Comparison of ENCODE assay signal across 19 cellular contexts in the genomic region with DNA sequence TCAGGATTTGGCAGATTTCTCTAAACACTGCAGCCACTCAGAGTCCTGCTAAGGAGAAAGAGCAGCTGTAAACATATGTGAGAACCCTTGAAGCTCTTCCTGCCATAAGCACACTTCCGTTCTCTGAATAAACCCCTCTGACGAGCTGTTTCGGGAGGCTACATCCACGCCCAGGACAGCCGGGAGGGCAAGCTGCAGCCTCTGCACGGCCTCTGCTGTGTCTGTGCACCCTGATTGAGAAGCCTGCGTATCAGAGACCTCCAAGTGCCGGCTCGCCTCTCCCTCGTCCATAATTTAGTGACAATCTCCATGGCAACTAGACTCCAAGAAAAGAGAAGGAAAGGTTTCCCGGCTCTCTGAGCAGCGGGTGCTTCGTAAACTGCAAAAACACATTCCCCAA.
DNase-seq lines count a peak whose midpoint lies in the region; ATAC-seq and TF ChIP-seq lines count a peak whose summit lies in the region.
"Had no signal": no experiment of that assay in that cellular context is flagged by ENCODE, and none has a peak within 500 bp of the region (broad histone marks: within the 10 kb centered on the region; RNA-seq: fewer than 3 reads in every experiment).

No MANE protein-coding gene starts in this region.

- no peaks in the 10 kb centered on the region for H3K79me2 ChIP-seq in neural cell (replicated peaks; ENCODE audit: insufficient read depth, low read length)

- H3K9me3 ChIP-seq in neural cell (ENCODE audit: low read length), result no peaks in the 10 kb centered on the region
- H3K9me3 ChIP-seq: BE2C, body of pancreas had no signal

- H3K27me3 ChIP-seq in neural cell (ENCODE audit: insufficient read depth, low read depth, low read length), result no peaks in the 10 kb centered on the region
- H3K27me3 ChIP-seq: BE2C, body of pancreas had no signal

- no peak overlapping the region for H2AFZ ChIP-seq in neural cell (ENCODE audit: low read depth, low read length)

- peak overlapping the region; percentile 50 for H3K4me3 ChIP-seq in neural cell (ENCODE audit: low read length)
- H3K4me3 ChIP-seq: body of pancreas, GM12878 had no signal

- no peaks in the 10 kb centered on the region for H3K4me1 Mint-ChIP-seq in activated T-cell treated with anti-CD3 and anti-CD28 coated beads, Interleukin-2, amount 50 U/mL, for 4 hours (ENCODE audit: low read depth)
- peaks cover 0 to 2% of the 10 kb centered on the region in 2 donors for H3K4me1 Mint-ChIP-seq in immature natural killer cell
- H3K4me1 Mint-ChIP-seq: endodermal cell had no signal

- no peak for TF ChIP-seq CTCF in neural cell (IDR thresholded peaks at IDR 0.05; ENCODE audit: poor library complexity, severe bottlenecking)

- peak; percentile 81 for DNase-seq in NCI-H1092 treated with DMSO at 0.1 percent for 48 hours (lab: John Stamatoyannopoulos, UW)
- DNase-seq in SK-N-DZ (ENCODE audit: low spot score), result peak; percentile 64
- no peak for DNase-seq in NCI-H1105 (lab: John Stamatoyannopoulos, UW)
- no peak for DNase-seq in activated T-cell treated with anti-CD3 and anti-CD28 coated beads, Interleukin-2, amount 50 U/mL, for 4 hours
- no peak for DNase-seq in immature natural killer cell
- DNase-seq: activated CD4-positive, alpha-beta T cell treated with anti-CD3 and anti-CD28 coated beads, Interleukin-2, amount 50 U/mL, for 1 hour; BE2C; body of pancreas; endodermal cell; foreskin melanocyte; NCI-H1048; stimulated activated naive CD8-positive, alpha-beta T cell treated with anti-CD3 and anti-CD28 coated beads, Interleukin-15, amount 100 ng/mL, for 72 hours; T-helper 17 cell had no signal

- H3K4me2 ChIP-seq in neural cell (ENCODE audit: low read length), result peak overlapping the region; percentile 74

- no peaks in the 10 kb centered on the region for H3F3A ChIP-seq in neural cell (ENCODE audit: insufficient read depth, low read length, poor library complexity, severe bottlenecking)

- H3K27ac Mint-ChIP-seq in immature natural killer cell, result no peak overlapping the region
- H3K27ac Mint-ChIP-seq: activated T-helper 1 cell treated with anti-CD3 and anti-CD28 coated beads, Interleukin-12 subunit alpha, Interleukin-12 subunit beta, Interleukin-2, Interleukin-4 antibody, amounts not matched to agents 30 ng/mL and 10 ng/mL and 1 ng/mL, durations not matched to agents 14 hours and 24 hours and 36 hours; endodermal cell; stimulated activated naive CD8-positive, alpha-beta T cell treated with anti-CD3 and anti-CD28 coated beads, Interleukin-15, amount 100 ng/mL, for 72 hours; T-helper 17 cell had no signal

- H3K9ac ChIP-seq in neural cell (ENCODE audit: low read length), result peak overlapping the region; percentile 56

- H3K9me2 ChIP-seq in neural cell (ENCODE audit: insufficient read depth, low read length), result no peaks in the 10 kb centered on the region

- peak; percentile 29 for TF ChIP-seq RAD21 in neural cell (conservative IDR thresholded peaks at IDR 0.05)

- no peak for TF ChIP-seq EP300 in neural cell (conservative IDR thresholded peaks at IDR 0.05; ENCODE audit: poor library complexity, severe bottlenecking)

- peak overlapping the region; percentile 81 for H3K27ac ChIP-seq in neural cell (ENCODE audit: low read length)
- H3K27ac ChIP-seq: body of pancreas had no signal

- H3K36me3 Mint-ChIP-seq in activated T-cell treated with anti-CD3 and anti-CD28 coated beads, Interleukin-2, amount 50 U/mL, for 4 hours (ENCODE audit: insufficient read depth), result no peaks in the 10 kb centered on the region
- H3K36me3 Mint-ChIP-seq in immature natural killer cell, result no peaks in the 10 kb centered on the region

- no peaks in the 10 kb centered on the region for H4K20me1 ChIP-seq in neural cell (ENCODE audit: insufficient read depth)

- no peak overlapping the region for H3K4me3 Mint-ChIP-seq in activated T-cell treated with anti-CD3 and anti-CD28 coated beads, Interleukin-2, amount 50 U/mL, for 4 hours
- H3K4me3 Mint-ChIP-seq in immature natural killer cell, result no peak overlapping the region
- H3K4me3 Mint-ChIP-seq: activated T-helper 1 cell treated with anti-CD3 and anti-CD28 coated beads, Interleukin-12 subunit alpha, Interleukin-12 subunit beta, Interleukin-2, Interleukin-4 antibody, amounts not matched to agents 30 ng/mL and 10 ng/mL and 1 ng/mL, durations not matched to agents 14 hours and 24 hours and 36 hours; endodermal cell; stimulated activated naive CD8-positive, alpha-beta T cell treated with anti-CD3 and anti-CD28 coated beads, Interleukin-15, amount 100 ng/mL, for 72 hours; T-helper 17 cell had no signal

- H3K27me3 Mint-ChIP-seq in activated T-cell treated with anti-CD3 and anti-CD28 coated beads, Interleukin-2, amount 50 U/mL, for 4 hours (ENCODE audit: low read depth), result peaks cover 17% of the 10 kb centered on the region
- H3K27me3 Mint-ChIP-seq in immature natural killer cell (ENCODE audit: low read depth in 3 of 3), result peaks cover 2 to 21% (median 6%) of the 10 kb centered on the region in 3 donors

- no peaks in the 10 kb centered on the region for H3K9me3 Mint-ChIP-seq in activated T-cell treated with anti-CD3 and anti-CD28 coated beads, Interleukin-2, amount 50 U/mL, for 4 hours
- H3K9me3 Mint-ChIP-seq in immature natural killer cell, result no peaks in the 10 kb centered on the region
- H3K9me3 Mint-ChIP-seq: activated T-helper 1 cell treated with anti-CD3 and anti-CD28 coated beads, Interleukin-12 subunit alpha, Interleukin-12 subunit beta, Interleukin-2, Interleukin-4 antibody, amounts not matched to agents 30 ng/mL and 10 ng/mL and 1 ng/mL, durations not matched to agents 14 hours and 24 hours and 36 hours; endodermal cell; stimulated activated naive CD8-positive, alpha-beta T cell treated with anti-CD3 and anti-CD28 coated beads, Interleukin-15, amount 100 ng/mL, for 72 hours had no signal

- ATAC-seq in GM18907 (IDR thresholded peaks at IDR 0.05; ENCODE audit: unreplicated experiment), result peak; percentile 81
- ATAC-seq in HG02981 (IDR thresholded peaks at IDR 0.05; ENCODE audit: unreplicated experiment), result no peak
- ATAC-seq in activated T-cell treated with anti-CD3 and anti-CD28 coated beads, Interleukin-2, amount 50 U/mL, for 4 hours, result no peak
- ATAC-seq: body of pancreas; GM12878; HCT116; stimulated activated naive CD8-positive, alpha-beta T cell treated with anti-CD3 and anti-CD28 coated beads, Interleukin-15, amount 100 ng/mL, for 72 hours; T-helper 17 cell had no signal

- no peaks in the 10 kb centered on the region for H3K36me3 ChIP-seq in neural cell (ENCODE audit: insufficient read depth, low read length)
- H3K36me3 ChIP-seq: BE2C had no signal

TF ChIP-seq in neural cell, 6 proteins besides CTCF, POLR2A, EP300 and RAD21:
- no peak for TF ChIP-seq TAF1 (IDR thresholded peaks at IDR 0.05; ENCODE audit: low read depth)
- TF ChIP-seq EZH2 (IDR thresholded peaks at IDR 0.05; ENCODE audit: borderline replicate concordance, insufficient read depth, low read length, poor library complexity, severe bottlenecking), result no peak
- peak; percentile 34 for TF ChIP-seq SMC3 (conservative IDR thresholded peaks at IDR 0.05; ENCODE audit: poor library complexity)
- TF ChIP-seq POLR2AphosphoS5 (IDR thresholded peaks at IDR 0.05), result peak; percentile 29
- TF ChIP-seq MXI1 (conservative IDR thresholded peaks at IDR 0.05; ENCODE audit: poor library complexity, severe bottlenecking), result peak; percentile 37
- TF ChIP-seq, protein P1, sequence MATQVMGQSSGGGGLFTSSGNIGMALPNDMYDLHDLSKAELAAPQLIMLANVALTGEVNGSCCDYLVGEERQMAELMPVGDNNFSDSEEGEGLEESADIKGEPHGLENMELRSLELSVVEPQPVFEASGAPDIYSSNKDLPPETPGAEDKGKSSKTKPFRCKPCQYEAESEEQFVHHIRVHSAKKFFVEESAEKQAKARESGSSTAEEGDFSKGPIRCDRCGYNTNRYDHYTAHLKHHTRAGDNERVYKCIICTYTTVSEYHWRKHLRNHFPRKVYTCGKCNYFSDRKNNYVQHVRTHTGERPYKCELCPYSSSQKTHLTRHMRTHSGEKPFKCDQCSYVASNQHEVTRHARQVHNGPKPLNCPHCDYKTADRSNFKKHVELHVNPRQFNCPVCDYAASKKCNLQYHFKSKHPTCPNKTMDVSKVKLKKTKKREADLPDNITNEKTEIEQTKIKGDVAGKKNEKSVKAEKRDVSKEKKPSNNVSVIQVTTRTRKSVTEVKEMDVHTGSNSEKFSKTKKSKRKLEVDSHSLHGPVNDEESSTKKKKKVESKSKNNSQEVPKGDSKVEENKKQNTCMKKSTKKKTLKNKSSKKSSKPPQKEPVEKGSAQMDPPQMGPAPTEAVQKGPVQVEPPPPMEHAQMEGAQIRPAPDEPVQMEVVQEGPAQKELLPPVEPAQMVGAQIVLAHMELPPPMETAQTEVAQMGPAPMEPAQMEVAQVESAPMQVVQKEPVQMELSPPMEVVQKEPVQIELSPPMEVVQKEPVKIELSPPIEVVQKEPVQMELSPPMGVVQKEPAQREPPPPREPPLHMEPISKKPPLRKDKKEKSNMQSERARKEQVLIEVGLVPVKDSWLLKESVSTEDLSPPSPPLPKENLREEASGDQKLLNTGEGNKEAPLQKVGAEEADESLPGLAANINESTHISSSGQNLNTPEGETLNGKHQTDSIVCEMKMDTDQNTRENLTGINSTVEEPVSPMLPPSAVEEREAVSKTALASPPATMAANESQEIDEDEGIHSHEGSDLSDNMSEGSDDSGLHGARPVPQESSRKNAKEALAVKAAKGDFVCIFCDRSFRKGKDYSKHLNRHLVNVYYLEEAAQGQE (IDR thresholded peaks at IDR 0.05; ENCODE audit: borderline replicate concordance), result peak; percentile 8
TF ChIP-seq in neural cell: peak in this region for 4.

Comparison
In these comparisons a context has a peak if more than half of its experiments do, and no peak if none do; other contexts are left out.
1. DNase-seq: peak in NCI-H1092 treated with DMSO at 0.1 percent for 48 hours (single experiment) and SK-N-DZ (single experiment); none in NCI-H1105 (single experiment), activated T-cell treated with anti-CD3 and anti-CD28 coated beads, Interleukin-2, amount 50 U/mL, for 4 hours (single experiment) and immature natural killer cell (0 of 3).